In the genomic region with DNA sequence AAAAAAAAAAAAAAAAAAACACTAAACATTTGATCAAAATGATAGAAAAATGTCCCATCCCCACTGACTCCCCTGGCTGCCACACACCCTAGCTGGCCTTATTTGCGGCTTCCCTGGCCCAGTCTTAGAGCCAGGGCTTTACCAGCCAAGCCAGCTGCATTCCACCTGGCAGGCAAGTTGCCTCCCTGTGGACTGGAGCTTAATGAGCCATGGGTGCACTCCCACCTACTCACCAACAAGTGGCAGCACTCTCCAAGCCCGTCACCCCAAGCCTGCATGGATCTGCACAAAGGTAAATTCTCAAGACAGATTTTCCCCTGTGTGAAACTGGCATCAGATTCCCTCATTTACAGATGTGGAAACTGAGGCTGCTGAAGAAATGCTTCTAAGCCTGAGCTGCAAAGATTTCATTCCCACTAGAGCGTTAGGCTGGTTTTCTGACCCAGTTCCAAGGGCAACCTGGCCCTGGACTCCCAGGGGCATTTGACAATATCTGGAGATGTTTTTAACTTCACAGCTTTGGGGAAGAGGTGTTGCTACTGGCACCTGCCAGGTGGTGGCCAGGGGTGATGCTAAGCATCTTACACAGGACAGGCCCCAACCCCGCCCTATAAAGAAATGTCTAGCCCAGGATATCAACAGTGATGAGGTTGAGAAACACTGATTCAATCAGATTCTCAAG, we compare ENCODE assay signal across 9 cellular contexts. TPM values are rescaled to one million over a fixed set of nuclear protein-coding genes. Genes with fewer than 3 reads are reported as not detected.
DNase-seq lines count a peak whose midpoint lies in the region; ATAC-seq, FAIRE-seq and TF ChIP-seq lines count a peak whose summit lies in the region.
"Had no signal": no experiment of that assay in that cellular context is flagged by ENCODE, and none has a peak within 500 bp of the region (broad histone marks: within the 10 kb centered on the region; RNA-seq: fewer than 3 reads in every experiment).

No MANE protein-coding gene starts in this region.

- ATAC-seq in HG03175 (IDR thresholded peaks at IDR 0.05; ENCODE audit: unreplicated experiment) (peak; percentile 81), pancreas (peak; percentile 94 to 99 (median 98))

- no peaks in the 10 kb centered on the region for H3K4me1 ChIP-seq in pancreas
- H3K4me1 ChIP-seq: upper lobe of left lung had no signal

- no peaks in the 10 kb centered on the region for H3K4me1 Mint-ChIP-seq in activated T-cell treated with anti-CD3 and anti-CD28 coated beads, Interleukin-2, amount 50 U/mL, for 24 hours (ENCODE audit: low read depth)
- no peaks in the 10 kb centered on the region for H3K4me1 Mint-ChIP-seq in activated CD4-positive, alpha-beta memory T cell treated with anti-CD3 and anti-CD28 coated beads for 36 hours (ENCODE audit: low read depth)

- 45 to 49% methylated on average over 4 of the region's 4 CpGs for WGBS in pancreas, 2 donors

- DNase-seq in activated T-cell treated with anti-CD3 and anti-CD28 coated beads for 1 hour (ENCODE audit: low read depth) (peak; percentile 36), NCI-H748 treated with DMSO at 0.1 percent for 48 hours (lab: John Stamatoyannopoulos, UW) (peak; percentile 12), erythroblast (lab: John Stamatoyannopoulos, UW) (peak; percentile 49 to 54), pancreas (peak; percentile 52 to 80 (median 64)), GOT3 (lab: John Stamatoyannopoulos, UW) (no peak)
- DNase-seq in activated T-cell treated with anti-CD3 and anti-CD28 coated beads, Interleukin-2, amount 50 U/mL, for 24 hours = no peak
- DNase-seq in activated CD4-positive, alpha-beta memory T cell treated with anti-CD3 and anti-CD28 coated beads for 36 hours = peak; percentile 64

- FAIRE-seq in pancreas (lab: Jason Lieb, UNC) = no peak

- H3K9me3 Mint-ChIP-seq in activated T-cell treated with anti-CD3 and anti-CD28 coated beads, Interleukin-2, amount 50 U/mL, for 24 hours = no peaks in the 10 kb centered on the region
- no peaks in the 10 kb centered on the region for H3K9me3 Mint-ChIP-seq in activated CD4-positive, alpha-beta memory T cell treated with anti-CD3 and anti-CD28 coated beads for 36 hours

- intact Hi-C loops in activated CD4-positive, alpha-beta memory T cell treated with anti-CD3 and anti-CD28 coated beads for 36 hours (cut with micrococcal nuclease) = no loop called here
- intact Hi-C loops in pancreas (cut with DNase I) = no loop called here

- no peaks in the 10 kb centered on the region for H3K27me3 Mint-ChIP-seq in activated T-cell treated with anti-CD3 and anti-CD28 coated beads, Interleukin-2, amount 50 U/mL, for 24 hours
- H3K27me3 Mint-ChIP-seq in activated CD4-positive, alpha-beta memory T cell treated with anti-CD3 and anti-CD28 coated beads for 36 hours = no peaks in the 10 kb centered on the region

- no peak overlapping the region for H3K27ac ChIP-seq in pancreas
- H3K27ac ChIP-seq: upper lobe of left lung had no signal

- H3K36me3 ChIP-seq in pancreas = no peaks in the 10 kb centered on the region
- H3K36me3 ChIP-seq: upper lobe of left lung had no signal

- peak; percentile 17 to 56 (median 44) for TF ChIP-seq CTCF in pancreas (IDR thresholded peaks at IDR 0.05)

- H3K27me3 ChIP-seq in pancreas = no peaks in the 10 kb centered on the region
- H3K27me3 ChIP-seq: upper lobe of left lung had no signal

- no peak overlapping the region for H3K4me3 ChIP-seq in pancreas
- H3K4me3 ChIP-seq: upper lobe of left lung had no signal

- no peak overlapping the region for H3K27ac Mint-ChIP-seq in activated T-cell treated with anti-CD3 and anti-CD28 coated beads, Interleukin-2, amount 50 U/mL, for 24 hours
- H3K27ac Mint-ChIP-seq in activated CD4-positive, alpha-beta memory T cell treated with anti-CD3 and anti-CD28 coated beads for 36 hours = no peak overlapping the region

- TF ChIP-seq POLR2A in erythroblast (IDR thresholded peaks at IDR 0.05; ENCODE audit: low read length) = no peak

- no peak overlapping the region for H3K4me3 Mint-ChIP-seq in activated T-cell treated with anti-CD3 and anti-CD28 coated beads, Interleukin-2, amount 50 U/mL, for 24 hours
- H3K4me3 Mint-ChIP-seq in activated CD4-positive, alpha-beta memory T cell treated with anti-CD3 and anti-CD28 coated beads for 36 hours = no peak overlapping the region

- POLR2A ChIA-PET in activated CD4-positive, alpha-beta memory T cell treated with anti-CD3 and anti-CD28 coated beads for 36 hours (lab: Charles Lee) = interaction anchor here (0.9 kb wide), 1 partner anchor 150 kb away, joined by 3 read pairs; no protein-coding TSS in a partner anchor

- CTCF ChIA-PET in activated CD4-positive, alpha-beta memory T cell treated with anti-CD3 and anti-CD28 coated beads for 36 hours (lab: Charles Lee) = interaction anchor here (0.6 to 8.7 kb wide), 19 partner anchors 10 to 133 kb away, joined by 3 to 60 read pairs (median 3); a partner anchor contains a TSS

- no peaks in the 10 kb centered on the region for H3K36me3 Mint-ChIP-seq in activated T-cell treated with anti-CD3 and anti-CD28 coated beads, Interleukin-2, amount 50 U/mL, for 24 hours (ENCODE audit: low read depth)
- H3K36me3 Mint-ChIP-seq in activated CD4-positive, alpha-beta memory T cell treated with anti-CD3 and anti-CD28 coated beads for 36 hours = no peaks in the 10 kb centered on the region

- H3K9me3 ChIP-seq in pancreas = no peaks in the 10 kb centered on the region
- H3K9me3 ChIP-seq: upper lobe of left lung had no signal

RNA-seq across cellular contexts. Expression of a gene that starts 21.9 kb away (rescaled TPM):
- 100 to 1,000 TPM; 407 to 416 TPM for total RNA-seq in activated CD4-positive, alpha-beta memory T cell treated with anti-CD3 and anti-CD28 coated beads for 36 hours
- total RNA-seq in pancreas = 10 to 100 TPM; 41.8 to 87.8 (median 63.9) TPM
- 10 to 100 TPM; 49.5 to 67.1 TPM for polyA plus RNA-seq in pancreas

RNA-seq across cellular contexts. Expression of a gene that starts 58.2 kb away (rescaled TPM):
- total RNA-seq in activated CD4-positive, alpha-beta memory T cell treated with anti-CD3 and anti-CD28 coated beads for 36 hours = 10 to 100 TPM; 23.7 to 26.7 TPM
- 10 to 100 TPM in 3 of 6 donors, 1 to 10 TPM in 3; 6.4 to 25.4 (median 10.7) TPM for total RNA-seq in pancreas
- 10 to 100 TPM in 1 of 2 donors, 1 to 10 TPM in 1; 7.9 to 35.4 TPM for polyA plus RNA-seq in pancreas

Comparison
In these comparisons a context has a peak if more than half of its experiments do, and no peak if none do; other contexts are left out.
1. DNase-seq: peak in activated T-cell treated with anti-CD3 and anti-CD28 coated beads for 1 hour (single experiment), NCI-H748 treated with DMSO at 0.1 percent for 48 hours (single experiment), activated CD4-positive, alpha-beta memory T cell treated with anti-CD3 and anti-CD28 coated beads for 36 hours (single experiment), erythroblast (2 of 2) and pancreas (6 of 6); none in activated T-cell treated with anti-CD3 and anti-CD28 coated beads, Interleukin-2, amount 50 U/mL, for 24 hours (single experiment) and GOT3 (single experiment).
2. RNA of a gene that starts 21.9 kb away (total RNA-seq): 407 to 416 TPM in activated CD4-positive, alpha-beta memory T cell treated with anti-CD3 and anti-CD28 coated beads for 36 hours; 41.8 to 87.8 TPM in pancreas; every median in the first group is over 4 times any median in the second.